12 cellular contexts compared by ENCODE assay signal in the genomic region with DNA sequence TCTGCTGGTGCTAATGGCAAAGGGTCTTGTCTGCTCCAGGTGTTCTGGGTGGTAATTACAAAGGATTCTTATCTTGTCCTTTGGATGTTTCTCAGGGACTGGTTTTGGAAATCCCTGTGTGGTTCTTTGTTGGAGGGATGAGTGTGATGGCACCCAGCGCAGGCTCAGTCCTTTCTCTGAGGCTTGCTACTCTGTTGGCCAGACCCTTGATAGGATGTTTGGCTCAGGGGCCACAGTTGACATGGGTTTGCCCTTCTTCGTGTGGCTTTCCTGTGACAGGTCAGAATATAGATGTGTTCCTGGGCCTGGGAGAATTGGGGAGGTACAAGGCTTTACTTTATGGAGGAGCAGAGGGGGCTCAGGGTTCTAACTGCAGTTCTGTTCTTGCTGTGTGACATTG. TPM values are rescaled to one million over a fixed set of nuclear protein-coding genes. Genes with fewer than 3 reads are reported as not detected.
DNase-seq lines count a peak whose midpoint lies in the region; ATAC-seq and TF ChIP-seq lines count a peak whose summit lies in the region.
"Had no signal": no experiment of that assay in that cellular context is flagged by ENCODE, and none has a peak within 500 bp of the region (broad histone marks: within the 10 kb centered on the region; RNA-seq: fewer than 3 reads in every experiment).

No MANE protein-coding gene starts in this region.

- H3K36me3 ChIP-seq in Panc1 (ENCODE audit: control insufficient read depth, insufficient read depth, low read length) (no peaks in the 10 kb centered on the region), tibial artery (peaks cover 0 to 16% (median 13%) of the 10 kb centered on the region in 3 donors)

- H3K4me3 Mint-ChIP-seq in endothelial cell (ENCODE audit: unreplicated experiment) (peak overlapping the region; percentile 76), nephron progenitor cell (peak overlapping the region; percentile 80)
- no peak overlapping the region for H3K4me3 Mint-ChIP-seq in activated naive CD8-positive, alpha-beta T cell treated with anti-CD3 and anti-CD28 coated beads for 36 hours

- H3K27ac ChIP-seq in Panc1 (ENCODE audit: low read length) = peak overlapping the region; percentile 24; the same call in 1 of the 2 replicates
- peak overlapping the region; percentile 97 for H3K27ac ChIP-seq in tibial artery
- H3K27ac ChIP-seq: HL-60 had no signal

- H3K9me3 ChIP-seq in Panc1 (ENCODE audit: control insufficient read depth, insufficient read depth, low read depth, low read length) (no peaks in the 10 kb centered on the region), tibial artery (no peaks in the 10 kb centered on the region)
- H3K9me3 ChIP-seq: HAP-1 had no signal

- no peak for DNase-seq in Panc1 (ENCODE audit: low read depth, low spot score)
- no peak for DNase-seq in endothelial cell (ENCODE audit: low spot score)
- DNase-seq in nephron progenitor cell = no peak
- no peak for DNase-seq in tibial artery
- no peak for DNase-seq in activated naive CD8-positive, alpha-beta T cell treated with anti-CD3 and anti-CD28 coated beads for 36 hours
- no peak for DNase-seq in NAMALWA (ENCODE audit: low spot score)
- no peak for DNase-seq in activated T-cell treated with anti-CD3 and anti-CD28 coated beads for 4 hours
- DNase-seq: effector CD4-positive, alpha-beta T cell; NCI-H1930 had no signal

- no peaks in the 10 kb centered on the region for H3K9me3 Mint-ChIP-seq in endothelial cell (ENCODE audit: unreplicated experiment)
- no peaks in the 10 kb centered on the region for H3K9me3 Mint-ChIP-seq in nephron progenitor cell
- H3K9me3 Mint-ChIP-seq in activated naive CD8-positive, alpha-beta T cell treated with anti-CD3 and anti-CD28 coated beads for 36 hours = no peaks in the 10 kb centered on the region

- BruUV-seq in Panc1 (replicated peaks; lab: Mats Ljungman, UMichigan) = no TSS peak

- no peaks in the 10 kb centered on the region for H3K27me3 ChIP-seq in Panc1 (ENCODE audit: control insufficient read depth, insufficient read depth, low read length)
- H3K27me3 ChIP-seq in tibial artery = no peaks in the 10 kb centered on the region

- H3K27me3 Mint-ChIP-seq in endothelial cell (ENCODE audit: unreplicated experiment) (peaks cover 16% of the 10 kb centered on the region), nephron progenitor cell (ENCODE audit: low read depth, poor library complexity) (peaks cover 3% of the 10 kb centered on the region)
- peaks cover 16% of the 10 kb centered on the region for H3K27me3 Mint-ChIP-seq in activated naive CD8-positive, alpha-beta T cell treated with anti-CD3 and anti-CD28 coated beads for 36 hours

- H3K27ac Mint-ChIP-seq in endothelial cell (ENCODE audit: unreplicated experiment) = no peak overlapping the region
- peak overlapping the region; percentile 75 for H3K27ac Mint-ChIP-seq in nephron progenitor cell
- H3K27ac Mint-ChIP-seq in activated naive CD8-positive, alpha-beta T cell treated with anti-CD3 and anti-CD28 coated beads for 36 hours = no peak overlapping the region

- POLR2A ChIA-PET in Panc1 (lab: Charles Lee) = no interaction called here

- ATAC-seq in Panc1 (no peak), GM21717 (IDR thresholded peaks at IDR 0.05; ENCODE audit: unreplicated experiment) (no peak)

- intact Hi-C loops in Panc1 (cut with micrococcal nuclease; ENCODE audit: unreplicated experiment) (no loop called here), tibial artery (cut with DNase I; ENCODE audit: low total_unique reads) (no loop called here)

- H3K4me3 ChIP-seq in Panc1 (ENCODE audit: low read depth in 2 of 2, low read length in 2 of 2) = peak overlapping the region; percentile 16 to 17; a peak in 2 of 4 replicates
- H3K4me3 ChIP-seq in tibial artery = peak overlapping the region; percentile 90 to 92
- H3K4me3 ChIP-seq: HAP-1 had no signal

- TF ChIP-seq CTCF in Panc1 (IDR thresholded peaks at IDR 0.05) (no peak), endothelial cell (IDR thresholded peaks at IDR 0.05; ENCODE audit: unreplicated experiment) (no peak), nephron progenitor cell (IDR thresholded peaks at IDR 0.05) (no peak), tibial artery (IDR thresholded peaks at IDR 0.05) (no peak)

- H3K4me1 Mint-ChIP-seq in endothelial cell (ENCODE audit: unreplicated experiment) (peaks cover 45% of the 10 kb centered on the region), nephron progenitor cell (peaks cover 72% of the 10 kb centered on the region)
- peaks cover 3% of the 10 kb centered on the region for H3K4me1 Mint-ChIP-seq in activated naive CD8-positive, alpha-beta T cell treated with anti-CD3 and anti-CD28 coated beads for 36 hours

- H3K4me1 ChIP-seq in Panc1 (ENCODE audit: control insufficient read depth, insufficient read depth, low read length) = peaks cover 51% of the 10 kb centered on the region
- peaks cover 0 to 75% (median 60%) of the 10 kb centered on the region in 4 donors for H3K4me1 ChIP-seq in tibial artery

- in situ Hi-C loops in Panc1 (cut with HindIII; ENCODE audit: low pct_unique_long_range_greater_than_20kb, low sequenced_read_pairs) = no loop called here

- H3K36me3 Mint-ChIP-seq in endothelial cell (ENCODE audit: low read depth, unreplicated experiment) (peaks cover 20% of the 10 kb centered on the region), nephron progenitor cell (ENCODE audit: low read depth) (peaks cover 9% of the 10 kb centered on the region)
- H3K36me3 Mint-ChIP-seq in activated naive CD8-positive, alpha-beta T cell treated with anti-CD3 and anti-CD28 coated beads for 36 hours = no peaks in the 10 kb centered on the region

- CTCF ChIA-PET in Panc1 (lab: Charles Lee) = no interaction called here

RNA-seq across cellular contexts. Expression of gene ARHGEF17, which starts 4.0 kb away (rescaled TPM):
- total RNA-seq in Panc1 (2021; ENCODE audit: unreplicated experiment) (43.2 TPM), endothelial cell (ENCODE audit: unreplicated experiment) (93.3 TPM)
- polyA plus RNA-seq in Panc1 (2012; ENCODE audit: insufficient read length) = 52.5 TPM
- under 1 TPM in 1 of 2 experiments, not detected in 1; 0.08 TPM for total RNA-seq in activated naive CD8-positive, alpha-beta T cell treated with anti-CD3 and anti-CD28 coated beads for 36 hours

RNA-seq across cellular contexts. Expression of gene P2RY6, which starts 39.9 kb away (rescaled TPM):
- 0.59 TPM for total RNA-seq in Panc1 (2021; ENCODE audit: unreplicated experiment)
- 0.45 TPM for polyA plus RNA-seq in Panc1 (2012; ENCODE audit: insufficient read length)
- total RNA-seq in endothelial cell (ENCODE audit: unreplicated experiment) = 0.74 TPM
- not detected for total RNA-seq in activated naive CD8-positive, alpha-beta T cell treated with anti-CD3 and anti-CD28 coated beads for 36 hours

Comparison
In these comparisons a context has a peak if more than half of its experiments do, and no peak if none do; other contexts are left out.
1. RNA of gene ARHGEF17, which starts 4.0 kb away (total RNA-seq): 93.3 TPM in endothelial cell (single experiment) and 43.2 TPM in Panc1 (single experiment); 0.08 TPM in activated naive CD8-positive, alpha-beta T cell treated with anti-CD3 and anti-CD28 coated beads for 36 hours; every median in the first group is over 10 times any median in the second.